1 cellular context compared by ENCODE assay signal in genomic region chr9:121584421-121584820, GRCh38.
TF ChIP-seq lines count a peak whose summit lies in the region.

No MANE protein-coding gene starts in this region.

TF ChIP-seq in HepG2, 621 proteins besides CTCF, POLR2A, EP300 and RAD21 (continued from another document):
- TF ChIP-seq ARID5B (CRISPR knock-in tag; IDR thresholded peaks at IDR 0.05) (no peak), ZNF230 (CRISPR knock-in tag; IDR thresholded peaks at IDR 0.05) (no peak), SMYD3 (CRISPR knock-in tag; IDR thresholded peaks at IDR 0.05) (no peak), ZNF616 (CRISPR knock-in tag; IDR thresholded peaks at IDR 0.05; ENCODE audit: low read depth) (no peak), RXRB (CRISPR knock-in tag; IDR thresholded peaks at IDR 0.05; ENCODE audit: borderline replicate concordance) (no peak), ZNF282 (IDR thresholded peaks at IDR 0.05; ENCODE audit: partially characterized antibody) (no peak), AGO1 (IDR thresholded peaks at IDR 0.05; ENCODE audit: low read depth, low read length, poor library complexity, severe bottlenecking) (no peak), ZFP91 (CRISPR knock-in tag; IDR thresholded peaks at IDR 0.05; ENCODE audit: borderline replicate concordance) (no peak)
